ENCODE assay signal across 20 cellular contexts in the genomic region with DNA sequence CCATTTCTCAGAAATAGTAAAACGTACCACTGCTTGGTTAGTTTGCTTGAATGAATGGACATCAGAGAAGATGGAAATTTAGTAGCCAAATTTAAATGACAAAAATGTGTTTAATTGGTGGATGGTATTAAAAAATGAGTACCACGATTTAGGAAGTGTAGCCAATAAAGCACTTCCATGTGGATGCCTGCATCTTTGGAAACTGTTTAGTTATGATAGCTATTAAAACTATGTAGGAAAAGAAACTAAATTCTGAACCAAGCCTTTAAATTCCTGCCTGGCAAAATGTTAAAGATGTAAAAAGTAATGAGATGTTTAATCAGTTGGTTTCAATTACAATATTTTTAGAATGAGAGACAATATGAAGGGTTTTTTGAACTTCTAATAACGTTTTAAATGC.
A peak's percentile ranks its signal among the peaks of the same experiment; 100 is the strongest.
DNase-seq lines count a peak whose midpoint lies in the region; ATAC-seq, FAIRE-seq and TF ChIP-seq lines count a peak whose summit lies in the region.
"Had no signal": no experiment of that assay in that cellular context is flagged by ENCODE, and none has a peak within 500 bp of the region (broad histone marks: within the 10 kb centered on the region; RNA-seq: fewer than 3 reads in every experiment).

No MANE protein-coding gene starts in this region.

- H3K4me1 ChIP-seq in adipocyte (ENCODE audit: control insufficient read depth, insufficient read depth, low read length) (peaks cover 36% of the 10 kb centered on the region), endothelial cell of umbilical vein (ENCODE audit: control insufficient read depth, extremely low read depth, insufficient read depth, low read length) (peaks cover 33% of the 10 kb centered on the region)

- H4K20me1 ChIP-seq in endothelial cell of umbilical vein (replicated peaks; ENCODE audit: control insufficient read depth, extremely low read depth, insufficient read depth, low read length), result no peaks in the 10 kb centered on the region

- no peak for TF ChIP-seq CTCF in AG10803 (conservative IDR thresholded peaks at IDR 0.05; ENCODE audit: low read length)
- no peak for TF ChIP-seq CTCF in endothelial cell of umbilical vein (IDR thresholded peaks at IDR 0.05; ENCODE audit: extremely low read depth in 1 of 2, insufficient read depth in 1 of 2, low read depth in 1 of 2, low read length in 2 of 2)
- TF ChIP-seq CTCF in activated CD8-positive, alpha-beta T cell treated with anti-CD3 and anti-CD28 coated beads for 36 hours (IDR thresholded peaks at IDR 0.05), result no peak

- H3K4me2 ChIP-seq in endothelial cell of umbilical vein (ENCODE audit: insufficient read depth, low read length), result no peak overlapping the region
- H3K4me2 ChIP-seq: GM23338 had no signal

- H3K9me3 Mint-ChIP-seq in activated CD8-positive, alpha-beta T cell treated with anti-CD3 and anti-CD28 coated beads for 36 hours, result no peaks in the 10 kb centered on the region
- H3K9me3 Mint-ChIP-seq: CD4-positive, alpha-beta T cell; GM23338; IgD-negative memory B cell had no signal

- POLR2A ChIA-PET in endothelial cell of umbilical vein (lab: Charles Lee), result no interaction called here
- POLR2A ChIA-PET in activated CD8-positive, alpha-beta T cell treated with anti-CD3 and anti-CD28 coated beads for 36 hours (lab: Charles Lee), result no interaction called here

- no peak overlapping the region for H3K27ac Mint-ChIP-seq in activated CD8-positive, alpha-beta T cell treated with anti-CD3 and anti-CD28 coated beads for 36 hours
- H3K27ac Mint-ChIP-seq: CD4-positive, alpha-beta T cell; GM23338; IgD-negative memory B cell had no signal

- H3K4me3 ChIP-seq in AG10803 (ENCODE audit: low read length), result no peak overlapping the region
- no peak overlapping the region for H3K4me3 ChIP-seq in adipocyte (ENCODE audit: low read length)
- no peak overlapping the region for H3K4me3 ChIP-seq in endothelial cell of umbilical vein (replicated peaks in 1 of 3; ENCODE audit: insufficient read depth in 1 of 3, low read depth in 1 of 3, low read length in 3 of 3)
- H3K4me3 ChIP-seq: GM23338 had no signal

- peaks cover 10% of the 10 kb centered on the region for H3K27me3 Mint-ChIP-seq in activated CD8-positive, alpha-beta T cell treated with anti-CD3 and anti-CD28 coated beads for 36 hours

- dilution Hi-C loops in endothelial cell of umbilical vein (cut with MboI; ENCODE audit: extremely low pct_ligation_motif_present, low sequenced_read_pairs), result no loop called here

- H3K4me3 Mint-ChIP-seq in activated CD8-positive, alpha-beta T cell treated with anti-CD3 and anti-CD28 coated beads for 36 hours, result no peak overlapping the region
- H3K4me3 Mint-ChIP-seq: CD4-positive, alpha-beta T cell; GM23338; IgD-negative memory B cell had no signal

- no peaks in the 10 kb centered on the region for H3K9me1 ChIP-seq in endothelial cell of umbilical vein (replicated peaks; ENCODE audit: control insufficient read depth, extremely low read depth, insufficient read depth, low read length)

- no peak for ATAC-seq in HG02970 (IDR thresholded peaks at IDR 0.05; ENCODE audit: low FRiP score, unreplicated experiment)
- no peak for ATAC-seq in activated CD8-positive, alpha-beta T cell treated with anti-CD3 and anti-CD28 coated beads for 36 hours
- ATAC-seq: GM23338, HepG2 had no signal

- H3K79me2 ChIP-seq in endothelial cell of umbilical vein (ENCODE audit: control insufficient read depth, insufficient read depth, low read length), result no peaks in the 10 kb centered on the region

- no peak for FAIRE-seq in endothelial cell of umbilical vein (lab: Jason Lieb, UNC)
- FAIRE-seq: D721Med, GM12892, GM18507, H54, HepG2 had no signal

- TF ChIP-seq POLR2A in endothelial cell of umbilical vein (IDR thresholded peaks at IDR 0.05; ENCODE audit: low read depth, low read length), result no peak

- H3K27ac ChIP-seq in endothelial cell of umbilical vein (ENCODE audit: insufficient read depth, low read depth, low read length), result peak overlapping the region; percentile 7
- H3K27ac ChIP-seq: C4-2B had no signal

- CTCF ChIA-PET in endothelial cell of umbilical vein (lab: Charles Lee), result interaction anchor here (0.8 to 2.5 kb wide), 5 partner anchors 199 to 244 kb away, joined by 3 to 18 read pairs (median 4); a partner anchor contains a TSS
- CTCF ChIA-PET in activated CD8-positive, alpha-beta T cell treated with anti-CD3 and anti-CD28 coated beads for 36 hours (lab: Charles Lee), result interaction anchor here (1.2 kb wide), 1 partner anchor 235 kb away, joined by 5 read pairs; no protein-coding TSS in a partner anchor

- no peak overlapping the region for H3K9ac ChIP-seq in adipocyte (ENCODE audit: low read length)
- no peak overlapping the region for H3K9ac ChIP-seq in endothelial cell of umbilical vein (replicated peaks; ENCODE audit: extremely low read depth, insufficient read depth, low read length)

- H3K36me3 Mint-ChIP-seq in activated CD8-positive, alpha-beta T cell treated with anti-CD3 and anti-CD28 coated beads for 36 hours (ENCODE audit: low read depth), result no peaks in the 10 kb centered on the region
- H3K36me3 Mint-ChIP-seq: IgD-negative memory B cell had no signal

- H3K9me3 ChIP-seq in adipocyte (ENCODE audit: control insufficient read depth, low read length) (no peaks in the 10 kb centered on the region), endothelial cell of umbilical vein (replicated peaks; ENCODE audit: control insufficient read depth, insufficient read depth, low read length) (no peaks in the 10 kb centered on the region)
- H3K9me3 ChIP-seq: Caco-2 had no signal

- H3K4me1 Mint-ChIP-seq in activated CD8-positive, alpha-beta T cell treated with anti-CD3 and anti-CD28 coated beads for 36 hours (ENCODE audit: low read depth), result no peaks in the 10 kb centered on the region
- H3K4me1 Mint-ChIP-seq: GM23338, IgD-negative memory B cell had no signal

- no peak overlapping the region for H2AFZ ChIP-seq in endothelial cell of umbilical vein (ENCODE audit: low read depth, low read length)
- H2AFZ ChIP-seq: GM23338 had no signal

- no peaks in the 10 kb centered on the region for H3K36me3 ChIP-seq in adipocyte (ENCODE audit: control insufficient read depth, insufficient read depth, low read length, severe bottlenecking)
- H3K36me3 ChIP-seq in endothelial cell of umbilical vein (ENCODE audit: control insufficient read depth in 2 of 2, extremely low read depth in 1 of 2, insufficient read depth in 2 of 2, low read length in 2 of 2), result no peaks in the 10 kb centered on the region

- BruUV-seq in endothelial cell of umbilical vein (replicated peaks; lab: Mats Ljungman, UMichigan), result no TSS peak

- intact Hi-C loops in endothelial cell of umbilical vein (cut with micrococcal nuclease), result loop anchor here (2.0 to 5.0 kb wide), 2 partner anchors 111 to 209 kb away; a partner anchor contains a TSS
- intact Hi-C loops in activated CD8-positive, alpha-beta T cell treated with anti-CD3 and anti-CD28 coated beads for 36 hours (cut with micrococcal nuclease), result no loop called here

- no peaks in the 10 kb centered on the region for H3K27me3 ChIP-seq in adipocyte (replicated peaks; ENCODE audit: control insufficient read depth, insufficient read depth, low read length)
- H3K27me3 ChIP-seq in endothelial cell of umbilical vein (ENCODE audit: control insufficient read depth in 2 of 2, insufficient read depth in 2 of 2, low read length in 2 of 2), result no peaks in the 10 kb centered on the region

- peak; percentile 63 for DNase-seq in AG10803 (ENCODE audit: low read depth)
- DNase-seq in adipocyte (ENCODE audit: low read depth), result peak; percentile 43
- DNase-seq in endothelial cell of umbilical vein (ENCODE audit: low read depth, low spot score), result no peak
- DNase-seq in activated CD8-positive, alpha-beta T cell treated with anti-CD3 and anti-CD28 coated beads for 36 hours, result no peak
- no peak for DNase-seq in stimulated activated CD4-positive, alpha-beta T cell treated with anti-CD3 and anti-CD28 coated beads, Interleukin-4, amount 100 ng/mL, for 1 hour
- DNase-seq: ACHN; AML-193; Caco-2; CD4-positive, alpha-beta T cell; GDM1; HCEC 1CT had no signal

TF ChIP-seq in endothelial cell of umbilical vein, 7 proteins besides CTCF, POLR2A, EP300 and RAD21:
- TF ChIP-seq, protein P1, sequence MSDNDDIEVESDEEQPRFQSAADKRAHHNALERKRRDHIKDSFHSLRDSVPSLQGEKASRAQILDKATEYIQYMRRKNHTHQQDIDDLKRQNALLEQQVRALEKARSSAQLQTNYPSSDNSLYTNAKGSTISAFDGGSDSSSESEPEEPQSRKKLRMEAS (IDR thresholded peaks at IDR 0.05; ENCODE audit: insufficient read depth, insufficient read length), result no peak
- TF ChIP-seq FOS (IDR thresholded peaks at IDR 0.05; ENCODE audit: borderline replicate concordance, insufficient read depth, low read length) (no peak), EZH2 (IDR thresholded peaks at IDR 0.05; ENCODE audit: borderline replicate concordance, low read depth, low read length, severe bottlenecking) (no peak), JUN (IDR thresholded peaks at IDR 0.05; ENCODE audit: borderline replicate concordance, insufficient read depth, insufficient read length, low read depth) (no peak), POLR2AphosphoS5 (IDR thresholded peaks at IDR 0.05; ENCODE audit: insufficient read depth, low read depth, low read length) (no peak), GATA2 (IDR thresholded peaks at IDR 0.05; ENCODE audit: insufficient read depth, insufficient read length, low read depth, low read length) (no peak), MYC (IDR thresholded peaks at IDR 0.05; ENCODE audit: low read depth, low read length) (no peak)
TF ChIP-seq in endothelial cell of umbilical vein: peak in this region for 0.

Comparison
In these comparisons a context has a peak if more than half of its experiments do, and no peak if none do; other contexts are left out.
1. DNase-seq: peak in AG10803 (single experiment) and adipocyte (single experiment); none in endothelial cell of umbilical vein (single experiment), activated CD8-positive, alpha-beta T cell treated with anti-CD3 and anti-CD28 coated beads for 36 hours (single experiment) and stimulated activated CD4-positive, alpha-beta T cell treated with anti-CD3 and anti-CD28 coated beads, Interleukin-4, amount 100 ng/mL, for 1 hour (single experiment).